ENCODE assay signal across 1 cellular context in genomic region chr2:134336936-134337335, GRCh38.
TF ChIP-seq lines count a peak whose summit lies in the region.

No MANE protein-coding gene starts in this region.

TF ChIP-seq in SK-N-SH treated with all-trans-retinoic acid at 6 μM for 48 hours, 23 proteins besides CTCF, POLR2A, EP300 and RAD21 (continued from another document):
- no peak for TF ChIP-seq TCF4 (CRISPR knock-in tag; IDR thresholded peaks at IDR 0.05; ENCODE audit: borderline replicate concordance)
- TF ChIP-seq ZNF565 (CRISPR knock-in tag; conservative IDR thresholded peaks at IDR 0.05; ENCODE audit: low read depth), result no peak
- no peak for TF ChIP-seq ZNF70 (CRISPR knock-in tag; IDR thresholded peaks at IDR 0.05)
- no peak for TF ChIP-seq BACH2 (CRISPR knock-in tag; IDR thresholded peaks at IDR 0.05; ENCODE audit: borderline replicate concordance)
- TF ChIP-seq ZFP30 (CRISPR knock-in tag; IDR thresholded peaks at IDR 0.05), result no peak
- TF ChIP-seq SNAI2 (CRISPR knock-in tag; IDR thresholded peaks at IDR 0.05), result no peak
TF ChIP-seq in SK-N-SH treated with all-trans-retinoic acid at 6 μM for 48 hours: peak in this region for 0.
